Comparison of ENCODE assay signal across 18 cellular contexts in the genomic region with DNA sequence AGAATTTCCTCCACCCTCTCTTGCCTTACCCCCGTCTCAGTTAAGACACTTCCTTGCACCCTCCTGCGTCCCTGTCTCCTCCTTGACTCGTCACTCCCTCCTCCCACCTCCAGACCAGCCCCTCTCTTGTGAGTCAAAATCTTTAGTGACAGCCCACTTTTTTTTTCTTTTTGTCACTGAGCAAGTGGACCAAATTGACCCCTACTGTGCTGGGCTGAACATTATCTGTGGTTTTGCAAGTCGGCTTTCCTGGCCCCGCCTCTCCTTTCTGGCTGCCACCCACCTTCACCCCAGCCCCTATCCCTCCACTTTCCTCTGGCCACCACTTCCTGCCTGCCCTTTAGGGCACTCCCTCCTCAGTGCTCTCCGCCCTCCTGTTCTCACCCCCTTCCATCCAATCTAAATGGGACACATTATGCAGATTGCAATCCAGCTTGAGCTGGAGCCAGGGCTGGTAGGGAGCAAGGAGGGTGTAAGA. TPM values are rescaled to one million over a fixed set of nuclear protein-coding genes. Genes with fewer than 3 reads are reported as not detected.
DNase-seq lines count a peak whose midpoint lies in the region; ATAC-seq and TF ChIP-seq lines count a peak whose summit lies in the region.
"Had no signal": no experiment of that assay in that cellular context is flagged by ENCODE, and none has a peak within 500 bp of the region (broad histone marks: within the 10 kb centered on the region; RNA-seq: fewer than 3 reads in every experiment).

A gene (minus strand): TSS at position 47 of the 478 bp plus-strand sequence. CDS start 246 bp downstream, outside the sequence.

- H3K18ac ChIP-seq in mesendoderm (ENCODE audit: low read length): peak within 1 kb of the TSS; percentile 64

- peak within 1 kb of the TSS; percentile 49 for H3K27ac ChIP-seq in HUES48 (ENCODE audit: low read depth, low read length)
- H3K27ac ChIP-seq in endodermal cell (ENCODE audit: low read depth, low read length): no peak within 1 kb of the TSS
- peak within 1 kb of the TSS; percentile 50 for H3K27ac ChIP-seq in mesendoderm (ENCODE audit: low read depth, low read length)
- no peak within 1 kb of the TSS for H3K27ac ChIP-seq in RWPE1
- H3K27ac ChIP-seq: VCaP had no signal

- peak within 1 kb of the TSS; percentile 91 for H3K56ac ChIP-seq in mesendoderm (ENCODE audit: low read length)

- no peak within 1 kb of the TSS for H4K8ac ChIP-seq in mesendoderm (ENCODE audit: low read depth, low read length)

- H3K27me3 ChIP-seq in HUES48 (ENCODE audit: control insufficient read depth, insufficient read depth, low read length) (0 out of 2 replicates have a peak, but pooled peaks cover 2% of the 10 kb centered on the region), endodermal cell (ENCODE audit: control insufficient read depth, insufficient read depth, low read length, poor library complexity, severe bottlenecking) (peaks cover 1% of the 10 kb centered on the region), mesendoderm (ENCODE audit: insufficient read depth, low read length, poor library complexity) (no peaks in the 10 kb centered on the region)

- H3K23ac ChIP-seq in mesendoderm (ENCODE audit: low read length): peak within 1 kb of the TSS; percentile 39

- H3K4me2 ChIP-seq in mesendoderm (ENCODE audit: low read length): peak within 1 kb of the TSS; percentile 33

- H2BK15ac ChIP-seq in mesendoderm (replicated peaks; ENCODE audit: low read depth): no peak within 1 kb of the TSS

- peaks cover 63% of the 10 kb centered on the region for H3K4me1 Mint-ChIP-seq in endodermal cell
- H3K4me1 Mint-ChIP-seq in stimulated activated effector memory CD8-positive, alpha-beta T cell treated with anti-CD3 and anti-CD28 coated beads, Interleukin-12 subunit alpha, Interleukin-12 subunit beta, amount 100 ng/mL, for 72 hours: peaks cover 12% of the 10 kb centered on the region
- H3K4me1 Mint-ChIP-seq: stimulated activated naive B cell treated with anti-CD40 and anti-IgM and Interleukin-4, amounts not matched to agents 10 μg/mL and 1 μg/mL and 100 μg/mL, for 72 hours had no signal

- POLR2A ChIA-PET in RWPE1 (lab: Yijun Ruan, JAX; ENCODE audit: low non-redundant PET): no interaction called here

- H2BK120ac ChIP-seq in mesendoderm (ENCODE audit: low read depth, low read length): peak within 1 kb of the TSS; percentile 64

- H3K4me3 ChIP-seq in HUES48 (ENCODE audit: low read depth, low read length) (no peak within 1 kb of the TSS), endodermal cell (ENCODE audit: low read length) (no peak within 1 kb of the TSS), mesendoderm (ENCODE audit: low read length) (peak within 1 kb of the TSS; percentile 53)
- H3K4me3 ChIP-seq: HAP-1 had no signal

- H3K9ac ChIP-seq in HUES48 (ENCODE audit: low read depth, low read length) (no peak within 1 kb of the TSS), endodermal cell (ENCODE audit: extremely low read depth, low read length, poor library complexity, severe bottlenecking) (no peak within 1 kb of the TSS), mesendoderm (ENCODE audit: low read length) (peak within 1 kb of the TSS; percentile 71)

- H3K4me3 Mint-ChIP-seq in endodermal cell: peak within 1 kb of the TSS; percentile 43
- no peak within 1 kb of the TSS for H3K4me3 Mint-ChIP-seq in stimulated activated effector memory CD8-positive, alpha-beta T cell treated with anti-CD3 and anti-CD28 coated beads, Interleukin-12 subunit alpha, Interleukin-12 subunit beta, amount 100 ng/mL, for 72 hours
- H3K4me3 Mint-ChIP-seq: stimulated activated naive B cell treated with anti-CD40 and anti-IgM and Interleukin-4, amounts not matched to agents 10 μg/mL and 1 μg/mL and 100 μg/mL, for 72 hours had no signal

- H3K79me1 ChIP-seq in mesendoderm (ENCODE audit: low read length): peaks cover 2% of the 10 kb centered on the region

- CTCF ChIA-PET in RWPE1 (lab: Yijun Ruan, JAX): interaction anchor here (0.6 kb wide), 1 partner anchor 581 kb away, joined by 3 read pairs; no protein-coding TSS in a partner anchor

- 25 to 33% methylated on average over 5 to 6 of the region's 6 CpGs for WGBS in endodermal cell (ENCODE audit: insufficient coverage in 1 of 2, insufficient read length in 1 of 2), 2 experiments
- WGBS in mesendoderm (ENCODE audit: extremely low coverage, insufficient coverage, low lambda C conversion rate): no CpG with 5 or more reads among the region's 6 CpGs

- peaks cover 39% of the 10 kb centered on the region for H3K79me2 ChIP-seq in mesendoderm (ENCODE audit: control insufficient read depth, insufficient read depth, low read length)

- H3K36me3 Mint-ChIP-seq in endodermal cell (ENCODE audit: low read depth): no peaks in the 10 kb centered on the region
- H3K36me3 Mint-ChIP-seq in stimulated activated effector memory CD8-positive, alpha-beta T cell treated with anti-CD3 and anti-CD28 coated beads, Interleukin-12 subunit alpha, Interleukin-12 subunit beta, amount 100 ng/mL, for 72 hours: no peaks in the 10 kb centered on the region
- H3K36me3 Mint-ChIP-seq: stimulated activated naive B cell treated with anti-CD40 and anti-IgM and Interleukin-4, amounts not matched to agents 10 μg/mL and 1 μg/mL and 100 μg/mL, for 72 hours had no signal

- no peak for TF ChIP-seq CTCF in endodermal cell (conservative IDR thresholded peaks at IDR 0.05)
- no peak for TF ChIP-seq CTCF in RWPE1 (conservative IDR thresholded peaks at IDR 0.05; ENCODE audit: low read depth)

- H2AK5ac ChIP-seq in mesendoderm (ENCODE audit: low read length): peak within 1 kb of the TSS; percentile 81

- peak; percentile 10 for DNase-seq in A172 (ENCODE audit: low spot score)
- DNase-seq in endodermal cell: peak; percentile 89
- DNase-seq in mesendoderm: peak; percentile 99
- no peak for DNase-seq in stimulated activated effector memory CD8-positive, alpha-beta T cell treated with anti-CD3 and anti-CD28 coated beads, Interleukin-12 subunit alpha, Interleukin-12 subunit beta, amount 100 ng/mL, for 72 hours (ENCODE audit: low spot score in 2 of 2)
- no peak for DNase-seq in stimulated activated naive CD4-positive, alpha-beta T cell treated with Interleukin-2 at 50 U/mL for 16 hours (lab: John Stamatoyannopoulos, UW)
- DNase-seq in SKM-1 treated with dmso at 0.1 percent for 144 hours (lab: John Stamatoyannopoulos, UW; ENCODE audit: unreplicated experiment): no peak
- DNase-seq in RWPE1 (ENCODE audit: low spot score): no peak
- DNase-seq: activated T-cell treated with anti-CD3 and anti-CD28 coated beads for 4 hours; foreskin fibroblast; NCI-H1092; NCI-H510A; RPMI8226; stimulated activated naive B cell treated with anti-CD40 and anti-IgM and Interleukin-4, amounts not matched to agents 10 μg/mL and 1 μg/mL and 100 μg/mL, for 72 hours had no signal

- no peaks in the 10 kb centered on the region for H3K36me3 ChIP-seq in HUES48 (ENCODE audit: control insufficient read depth, insufficient read depth, low read length)
- H3K36me3 ChIP-seq in endodermal cell (ENCODE audit: control insufficient read depth, insufficient read depth, low read length): no peaks in the 10 kb centered on the region
- H3K36me3 ChIP-seq in mesendoderm (ENCODE audit: control insufficient read depth, insufficient read depth, low read length): no peaks in the 10 kb centered on the region
- H3K36me3 ChIP-seq: HAP-1 had no signal

- no peak for ATAC-seq in stimulated activated effector memory CD8-positive, alpha-beta T cell treated with anti-CD3 and anti-CD28 coated beads, Interleukin-12 subunit alpha, Interleukin-12 subunit beta, amount 100 ng/mL, for 72 hours

- no peaks in the 10 kb centered on the region for H3K9me3 Mint-ChIP-seq in endodermal cell
- no peaks in the 10 kb centered on the region for H3K9me3 Mint-ChIP-seq in stimulated activated effector memory CD8-positive, alpha-beta T cell treated with anti-CD3 and anti-CD28 coated beads, Interleukin-12 subunit alpha, Interleukin-12 subunit beta, amount 100 ng/mL, for 72 hours
- H3K9me3 Mint-ChIP-seq: stimulated activated naive B cell treated with anti-CD40 and anti-IgM and Interleukin-4, amounts not matched to agents 10 μg/mL and 1 μg/mL and 100 μg/mL, for 72 hours had no signal

- peak within 1 kb of the TSS; percentile 92 for H2BK5ac ChIP-seq in mesendoderm (ENCODE audit: low read length)

- H3K9me3 ChIP-seq in HUES48 (ENCODE audit: control insufficient read depth, insufficient read depth, low read length) (no peaks in the 10 kb centered on the region), endodermal cell (ENCODE audit: control insufficient read depth, low read length) (no peaks in the 10 kb centered on the region)
- H3K9me3 ChIP-seq: HAP-1 had no signal

- H3K4me1 ChIP-seq in HUES48 (ENCODE audit: control insufficient read depth, insufficient read depth, low read length) (no peaks in the 10 kb centered on the region; the same call in 1 of the 2 replicates), endodermal cell (ENCODE audit: control insufficient read depth, insufficient read depth, low read length) (peaks cover 20% of the 10 kb centered on the region), mesendoderm (ENCODE audit: control insufficient read depth, low read depth, low read length) (peaks cover 35% of the 10 kb centered on the region)
- H3K4me1 ChIP-seq: HAP-1 had no signal

- peaks cover 10% of the 10 kb centered on the region for H3K27me3 Mint-ChIP-seq in endodermal cell (ENCODE audit: insufficient read depth)

- H3K4ac ChIP-seq in mesendoderm (ENCODE audit: low read depth, low read length): no peak within 1 kb of the TSS

- H3K27ac Mint-ChIP-seq in endodermal cell: no peak within 1 kb of the TSS
- H3K27ac Mint-ChIP-seq in stimulated activated effector memory CD8-positive, alpha-beta T cell treated with anti-CD3 and anti-CD28 coated beads, Interleukin-12 subunit alpha, Interleukin-12 subunit beta, amount 100 ng/mL, for 72 hours: no peak within 1 kb of the TSS
- H3K27ac Mint-ChIP-seq: stimulated activated naive B cell treated with anti-CD40 and anti-IgM and Interleukin-4, amounts not matched to agents 10 μg/mL and 1 μg/mL and 100 μg/mL, for 72 hours had no signal

- H4K5ac ChIP-seq in mesendoderm (ENCODE audit: low read length): no peak within 1 kb of the TSS

RNA-seq across cellular contexts. Expression of the gene that starts here (rescaled TPM):
- 0.03 TPM in 1 of 2 replicates, not detected in the other for total RNA-seq in A172 (2014; rRNA removed; shearing (Covaris generic))
- 1 to 10 TPM; 3.7 to 4.2 TPM for total RNA-seq in endodermal cell
- 13.9 TPM for polyA plus RNA-seq in endodermal cell (2013, experiment 1 of 2)
- 15.2 TPM for polyA plus RNA-seq in endodermal cell (2013, experiment 2 of 2)
- polyA plus RNA-seq in mesendoderm (2013, experiment 1 of 2): 17.1 TPM
- polyA plus RNA-seq in mesendoderm (2013, experiment 2 of 2): 15.2 TPM
- total RNA-seq: kidney epithelial cell, osteocyte had no signal

Comparison
In these comparisons a context has a peak if more than half of its experiments do, and no peak if none do; other contexts are left out.
1. Peak in DNase-seq in A172; RNA of the gene not detected or under 1 TPM.
2. DNase-seq: peak in endodermal cell (single experiment) and mesendoderm (single experiment); none in stimulated activated effector memory CD8-positive, alpha-beta T cell treated with anti-CD3 and anti-CD28 coated beads, Interleukin-12 subunit alpha, Interleukin-12 subunit beta, amount 100 ng/mL, for 72 hours (0 of 2), stimulated activated naive CD4-positive, alpha-beta T cell treated with Interleukin-2 at 50 U/mL for 16 hours (single experiment), SKM-1 treated with dmso at 0.1 percent for 144 hours (single experiment) and RWPE1 (single experiment).
3. H3K27ac ChIP-seq: peak in HUES48 (single experiment) and mesendoderm (single experiment); none in endodermal cell (single experiment) and RWPE1 (single experiment).